Comparison of ENCODE assay signal across 23 cellular contexts in the genomic region with DNA sequence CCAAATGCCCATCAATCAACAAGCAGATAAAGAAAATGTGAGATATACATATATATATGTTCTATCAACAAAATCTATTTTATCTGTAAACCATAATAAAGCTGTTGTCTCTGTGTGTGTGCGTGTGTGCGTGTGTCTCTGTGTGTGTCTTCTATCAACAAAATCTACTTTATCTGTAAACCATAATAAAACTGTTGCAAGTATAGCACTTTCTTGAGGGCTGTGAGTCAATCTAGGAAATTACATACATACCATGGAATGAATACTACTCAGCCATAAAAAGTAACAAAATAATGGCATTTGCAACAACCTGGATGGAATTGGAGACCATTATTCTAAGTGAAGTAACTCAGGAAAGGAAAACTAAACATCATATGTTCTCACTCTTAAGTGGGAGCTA.
"Had no signal": no experiment of that assay in that cellular context is flagged by ENCODE, and none has a peak within 500 bp of the region (broad histone marks: within the 10 kb centered on the region; RNA-seq: fewer than 3 reads in every experiment).

No MANE protein-coding gene starts in this region.

- H3K36me3 ChIP-seq: esophagus muscularis mucosa, lower lobe of right lung, ovary, spleen, suprapubic skin, transverse colon, upper lobe of right lung, vagina had no signal

- H3K27ac ChIP-seq: coronary artery, esophagus muscularis mucosa, lower lobe of right lung, ovary, psoas muscle, skin epidermis, spleen, suprapubic skin, transverse colon, upper lobe of right lung, vagina had no signal

- H3K4me1 ChIP-seq: psoas muscle, upper lobe of right lung had no signal

- H3K9me3 ChIP-seq: esophagus muscularis mucosa, lower lobe of right lung, ovary, psoas muscle, spleen, suprapubic skin, transverse colon, upper lobe of right lung, vagina had no signal

- ATAC-seq: left ventricle myocardium superior; lower lobe of right lung; natural killer cell; psoas muscle; right cardiac atrium; stimulated activated naive B cell treated with anti-CD40 and anti-IgM and Interleukin-4, amounts not matched to agents 10 μg/mL and 1 μg/mL and 100 μg/mL, for 72 hours; stimulated activated naive CD8-positive, alpha-beta T cell treated with anti-CD3 and anti-CD28 coated beads, Interleukin-15, amount 100 ng/mL, for 72 hours; upper lobe of right lung had no signal

- H3K4me3 ChIP-seq: coronary artery, esophagus muscularis mucosa, lower lobe of right lung, ovary, psoas muscle, skin epidermis, spleen, suprapubic skin, transverse colon, upper lobe of right lung, vagina had no signal

- H3K27me3 ChIP-seq: esophagus muscularis mucosa, ovary, spleen, suprapubic skin, transverse colon, upper lobe of right lung, vagina had no signal

- DNase-seq: dermis blood vessel endothelial cell; effector memory CD4-positive, alpha-beta T cell; hypothalamus; immature natural killer cell; left ventricle myocardium superior; lower lobe of right lung; natural killer cell; occipital lobe; ovary; posterior cingulate gyrus; psoas muscle; right cardiac atrium; spleen; stimulated activated CD4-positive, alpha-beta T cell treated with anti-CD3 and anti-CD28 coated beads, Interleukin-2, amount 100 ng/mL, for 48 hours; stimulated activated naive B cell treated with anti-CD40 and anti-IgM and Interleukin-4, amounts not matched to agents 10 μg/mL and 1 μg/mL and 100 μg/mL, for 72 hours; stimulated activated naive CD8-positive, alpha-beta T cell treated with anti-CD3 and anti-CD28 coated beads, Interleukin-15, amount 100 ng/mL, for 72 hours; transverse colon; upper lobe of right lung had no signal
